In the genomic region with DNA sequence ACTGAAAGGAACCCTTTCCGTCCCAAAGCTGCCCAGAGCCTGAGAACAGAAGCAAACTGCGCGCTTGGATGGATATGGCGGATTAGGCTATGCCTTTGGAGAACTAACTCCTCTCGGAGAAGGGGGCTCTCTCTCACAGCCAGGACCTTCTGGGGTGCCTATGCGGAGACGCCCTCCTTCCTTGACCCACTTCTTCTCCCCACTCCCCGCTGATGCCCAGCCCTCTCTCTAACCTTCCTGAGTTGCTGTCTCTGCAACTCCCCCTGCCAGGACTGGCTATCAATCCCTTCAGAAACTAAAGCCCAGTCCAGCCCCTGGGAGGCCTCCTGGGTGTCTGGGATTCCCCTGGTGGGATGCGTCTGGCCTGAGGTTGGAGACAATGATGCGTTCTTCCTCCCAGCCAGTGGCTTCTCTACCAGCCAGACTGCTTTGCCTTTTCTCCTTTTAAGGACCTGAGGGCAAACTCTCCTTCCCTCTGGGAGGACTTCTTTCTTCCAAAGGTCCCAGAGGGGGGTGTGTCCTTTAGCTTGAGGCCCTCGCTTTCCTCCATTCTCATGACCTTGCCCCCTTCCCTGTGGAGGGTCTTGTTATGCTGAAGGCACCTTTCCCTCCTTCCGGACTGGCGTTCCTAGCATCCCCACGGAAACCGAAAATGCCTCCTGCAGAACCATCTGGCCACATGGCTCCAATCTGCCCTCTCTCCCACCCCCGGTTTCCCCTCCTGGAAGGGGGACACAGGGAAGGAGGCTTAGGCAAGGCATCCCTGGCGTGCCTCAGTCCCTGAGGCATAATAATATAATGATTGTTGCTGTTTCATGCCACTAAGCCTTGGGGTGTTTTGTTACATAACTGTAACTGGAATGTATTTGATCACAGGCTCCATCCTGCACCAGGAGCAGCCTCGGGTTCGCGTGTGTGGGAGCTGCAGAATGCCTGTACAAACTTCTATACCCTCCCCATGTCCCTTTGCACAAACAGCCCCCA, we compare ENCODE assay signal across 16 cellular contexts.
DNase-seq lines count a peak whose midpoint lies in the region; ATAC-seq and TF ChIP-seq lines count a peak whose summit lies in the region.
"Had no signal": no experiment of that assay in that cellular context is flagged by ENCODE, and none has a peak within 500 bp of the region (broad histone marks: within the 10 kb centered on the region; RNA-seq: fewer than 3 reads in every experiment).

No MANE protein-coding gene starts in this region.

- peaks cover 5% of the 10 kb centered on the region for H3K36me3 Mint-ChIP-seq in MCF 10A (ENCODE audit: insufficient read depth, unreplicated experiment)
- H3K36me3 Mint-ChIP-seq in stimulated activated naive B cell treated with anti-CD40 and anti-IgM and Interleukin-4, amounts not matched to agents 10 μg/mL and 1 μg/mL and 100 μg/mL, for 72 hours: no peaks in the 10 kb centered on the region

- intact Hi-C loops in MCF 10A (cut with micrococcal nuclease): no loop called here

- BruUV-seq in MCF 10A (replicated peaks; lab: Mats Ljungman, UMichigan): no TSS peak

- no peaks in the 10 kb centered on the region for H3K27me3 Mint-ChIP-seq in MCF 10A (ENCODE audit: insufficient read depth, unreplicated experiment)
- peaks cover 6% of the 10 kb centered on the region in 2 donors for H3K27me3 Mint-ChIP-seq in stimulated activated naive B cell treated with anti-CD40 and anti-IgM and Interleukin-4, amounts not matched to agents 10 μg/mL and 1 μg/mL and 100 μg/mL, for 72 hours

- POLR2A ChIA-PET in MCF 10A (lab: Yijun Ruan, JAX): no interaction called here

- peak in 1 of 2 donors; percentile 41 for ATAC-seq in stimulated activated naive B cell treated with anti-CD40 and anti-IgM and Interleukin-4, amounts not matched to agents 10 μg/mL and 1 μg/mL and 100 μg/mL, for 72 hours (replicated peaks)
- ATAC-seq: naive thymus-derived CD4-positive, alpha-beta T cell had no signal

- H3K9me3 Mint-ChIP-seq in MCF 10A (ENCODE audit: unreplicated experiment): no peaks in the 10 kb centered on the region
- H3K9me3 Mint-ChIP-seq in stimulated activated naive B cell treated with anti-CD40 and anti-IgM and Interleukin-4, amounts not matched to agents 10 μg/mL and 1 μg/mL and 100 μg/mL, for 72 hours: peaks cover 11 to 18% of the 10 kb centered on the region in 2 donors

- H3K27ac Mint-ChIP-seq in MCF 10A (ENCODE audit: low read depth, unreplicated experiment): no peak overlapping the region
- H3K27ac Mint-ChIP-seq in stimulated activated naive B cell treated with anti-CD40 and anti-IgM and Interleukin-4, amounts not matched to agents 10 μg/mL and 1 μg/mL and 100 μg/mL, for 72 hours: peak overlapping the region; percentile 38
- H3K27ac Mint-ChIP-seq: activated naive CD8-positive, alpha-beta T cell; naive thymus-derived CD4-positive, alpha-beta T cell had no signal

- no peaks in the 10 kb centered on the region for H3K4me1 Mint-ChIP-seq in MCF 10A (ENCODE audit: insufficient read depth, unreplicated experiment)
- H3K4me1 Mint-ChIP-seq in stimulated activated naive B cell treated with anti-CD40 and anti-IgM and Interleukin-4, amounts not matched to agents 10 μg/mL and 1 μg/mL and 100 μg/mL, for 72 hours: peaks cover 15 to 20% of the 10 kb centered on the region in 2 donors

- in situ Hi-C loops in T47D (cut with HindIII; ENCODE audit: low pct_unique_long_range_greater_than_20kb, low sequenced_read_pairs): no loop called here

- DNase-seq in T47D (ENCODE audit: low read depth in 1 of 2, low spot score in 1 of 2): peak; percentile 42
- no peak for DNase-seq in MCF 10A (ENCODE audit: unreplicated experiment)
- peak; percentile 47 for DNase-seq in amniotic epithelial cell (ENCODE audit: low read depth)
- peak; percentile 61 for DNase-seq in iris pigment epithelial cell (ENCODE audit: low read depth)
- no peak for DNase-seq in stimulated activated naive B cell treated with anti-CD40 and anti-IgM and Interleukin-4, amounts not matched to agents 10 μg/mL and 1 μg/mL and 100 μg/mL, for 72 hours
- no peak for DNase-seq in NCI-H446 (lab: John Stamatoyannopoulos, UW)
- DNase-seq in superior temporal gyrus (ENCODE audit: extremely low spot score): no peak
- no peak for DNase-seq in activated gamma-delta T cell (lab: John Stamatoyannopoulos, UW)
- DNase-seq: dermis blood vessel endothelial cell; kidney; MM.1S; naive thymus-derived CD4-positive, alpha-beta T cell; NCI-H2107; spleen; transverse colon had no signal

- CTCF ChIA-PET in MCF 10A (lab: Yijun Ruan, JAX): interaction anchor here (0.6 kb wide), 1 partner anchor 83 kb away, joined by 3 read pairs; no protein-coding TSS in a partner anchor

- no peak overlapping the region for H3K4me3 Mint-ChIP-seq in MCF 10A (ENCODE audit: unreplicated experiment)
- H3K4me3 Mint-ChIP-seq in stimulated activated naive B cell treated with anti-CD40 and anti-IgM and Interleukin-4, amounts not matched to agents 10 μg/mL and 1 μg/mL and 100 μg/mL, for 72 hours: no peak overlapping the region
- H3K4me3 Mint-ChIP-seq: activated naive CD8-positive, alpha-beta T cell; naive thymus-derived CD4-positive, alpha-beta T cell had no signal

- TF ChIP-seq CTCF in MCF 10A (IDR thresholded peaks at IDR 0.05; ENCODE audit: unreplicated experiment): no peak

Comparison
In these comparisons a context has a peak if more than half of its experiments do, and no peak if none do; other contexts are left out.
1. DNase-seq: peak in T47D (2 of 2), amniotic epithelial cell (single experiment) and iris pigment epithelial cell (single experiment); none in MCF 10A (single experiment), stimulated activated naive B cell treated with anti-CD40 and anti-IgM and Interleukin-4, amounts not matched to agents 10 μg/mL and 1 μg/mL and 100 μg/mL, for 72 hours (single experiment), NCI-H446 (0 of 2), superior temporal gyrus (single experiment) and activated gamma-delta T cell (single experiment).